21 cellular contexts compared by ENCODE assay signal in genomic region chr14:51726166-51726899, GRCh38.
A peak's percentile ranks its signal among the peaks of the same experiment; 100 is the strongest.
DNase-seq lines count a peak whose midpoint lies in the region; ATAC-seq, FAIRE-seq and TF ChIP-seq lines count a peak whose summit lies in the region.
"Had no signal": no experiment of that assay in that cellular context is flagged by ENCODE, and none has a peak within 500 bp of the region (broad histone marks: within the 10 kb centered on the region; RNA-seq: fewer than 3 reads in every experiment).

No MANE protein-coding gene starts in this region.

- no peaks in the 10 kb centered on the region for H3K79me2 ChIP-seq in Karpas-422 (ENCODE audit: low read length)

- DNase-seq in HT1080 (ENCODE audit: low read depth) (peak; percentile 51), astrocyte of the spinal cord (ENCODE audit: low read depth, low spot score) (peak; percentile 23), kidney glomerular epithelial cell (lab: John Stamatoyannopoulos, UW) (peak; percentile 16), urothelium cell line (ENCODE audit: low spot score) (no peak), Karpas-422 (no peak), omental fat pad (ENCODE audit: low spot score) (no peak)
- DNase-seq: activated CD4-positive, alpha-beta T cell treated with anti-CD3 and anti-CD28 coated beads, Interleukin-2, amount 50 U/mL, for 48 hours; activated T-cell treated with anti-CD3 and anti-CD28 coated beads, Interleukin-2, amount 50 U/mL, for 24 hours; C1 segment of cervical spinal cord; effector CD4-positive, alpha-beta T cell; foreskin keratinocyte; NCI-H1417 treated with DMSO at 0.1 percent for 48 hours; NCI-H774; pancreas; stimulated activated naive CD4-positive, alpha-beta T cell had no signal

- TF ChIP-seq CTCF in astrocyte of the spinal cord (IDR thresholded peaks at IDR 0.05; ENCODE audit: low read depth, low read length) (no peak), omental fat pad (IDR thresholded peaks at IDR 0.05) (no peak)

- H3K4me3 ChIP-seq in astrocyte of the spinal cord (ENCODE audit: low read depth, low read length) = no peak overlapping the region
- H3K4me3 ChIP-seq in Karpas-422 (ENCODE audit: low read length) = no peak overlapping the region
- H3K4me3 ChIP-seq: HAP-1, pancreas, tibial nerve had no signal

- H3K4me1 ChIP-seq in Karpas-422 (ENCODE audit: low read length) = peaks cover 23% of the 10 kb centered on the region
- H3K4me1 ChIP-seq: foreskin keratinocyte, pancreas, tibial nerve had no signal

- H2AFZ ChIP-seq in Karpas-422 (ENCODE audit: low read length) = no peak overlapping the region

- in situ Hi-C loops in astrocyte of the spinal cord (cut with HindIII; ENCODE audit: low sequenced_read_pairs) = no loop called here

- H3K9me3 ChIP-seq in Karpas-422 (ENCODE audit: low read length) = no peaks in the 10 kb centered on the region
- H3K9me3 ChIP-seq: HAP-1, pancreas, tibial nerve had no signal

- no peak overlapping the region for H3K27ac ChIP-seq in Karpas-422 (ENCODE audit: low read length)
- H3K27ac ChIP-seq: foreskin keratinocyte, pancreas had no signal

- no peaks in the 10 kb centered on the region for H3K27me3 ChIP-seq in Karpas-422 (ENCODE audit: low read length)
- H3K27me3 ChIP-seq: foreskin keratinocyte, pancreas, tibial nerve had no signal

- H3K9ac ChIP-seq in Karpas-422 (ENCODE audit: low read length) = no peak overlapping the region

- peak; percentile 30 for FAIRE-seq in urothelium cell line (lab: Jason Lieb, UNC)
- FAIRE-seq: GM19239, pancreas, RCC 7860 had no signal

- H3K4me2 ChIP-seq in Karpas-422 (ENCODE audit: low read depth, low read length, poor library complexity, severe bottlenecking) = no peak overlapping the region

- H4K20me1 ChIP-seq in Karpas-422 (ENCODE audit: insufficient read depth, low read depth, low read length) = no peaks in the 10 kb centered on the region

- H3K9me2 ChIP-seq in Karpas-422 (replicated peaks; ENCODE audit: insufficient read depth, low read length) = no peaks in the 10 kb centered on the region

- ATAC-seq in GM19395 (IDR thresholded peaks at IDR 0.05; ENCODE audit: unreplicated experiment) (no peak), omental fat pad (ENCODE audit: low FRiP score) (no peak)
- ATAC-seq: foreskin keratinocyte, left lobe of liver, pancreas had no signal

- H3K36me3 ChIP-seq in Karpas-422 (ENCODE audit: insufficient read depth, low read length) = no peaks in the 10 kb centered on the region
- H3K36me3 ChIP-seq: HAP-1, pancreas had no signal

Comparison
In these comparisons a context has a peak if more than half of its experiments do, and no peak if none do; other contexts are left out.
1. DNase-seq: peak in HT1080 (single experiment), astrocyte of the spinal cord (single experiment) and kidney glomerular epithelial cell (single experiment); none in urothelium cell line (single experiment), Karpas-422 (single experiment) and omental fat pad (single experiment).